Comparison of ENCODE assay signal across 2 cellular contexts in the genomic region with DNA sequence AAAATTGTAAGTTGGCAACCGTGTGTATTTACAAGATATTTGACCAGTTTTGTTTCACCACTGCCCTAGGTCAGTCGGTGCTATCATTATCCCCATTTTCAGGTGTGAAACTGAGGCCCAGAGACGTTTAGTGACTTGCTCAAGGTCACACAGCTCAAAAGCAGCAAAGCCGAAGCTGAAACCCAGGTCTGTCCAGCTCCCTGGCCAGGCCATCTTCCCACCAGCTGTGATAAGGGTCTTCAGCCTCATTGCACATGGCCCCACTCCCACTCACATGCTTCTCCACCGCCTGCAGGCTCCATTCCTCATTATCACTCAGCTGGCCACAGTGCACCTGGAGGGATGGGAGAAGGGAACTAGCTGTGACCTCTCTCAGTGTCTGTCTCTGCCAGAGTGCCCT.
TF ChIP-seq lines count a peak whose summit lies in the region.

No MANE protein-coding gene starts in this region.

TF ChIP-seq in HepG2, 621 proteins besides CTCF, POLR2A, EP300 and RAD21:
- TF ChIP-seq ZNF768 (CRISPR knock-in tag; IDR thresholded peaks at IDR 0.05) (peak; percentile 97), ZMYM3 (CRISPR knock-in tag; IDR thresholded peaks at IDR 0.05) (peak; percentile 64; the same call in 1 of the 2 replicates), KDM3A (CRISPR knock-in tag; IDR thresholded peaks at IDR 0.05; ENCODE audit: low read depth) (no peak)
- TF ChIP-seq, protein P1, sequence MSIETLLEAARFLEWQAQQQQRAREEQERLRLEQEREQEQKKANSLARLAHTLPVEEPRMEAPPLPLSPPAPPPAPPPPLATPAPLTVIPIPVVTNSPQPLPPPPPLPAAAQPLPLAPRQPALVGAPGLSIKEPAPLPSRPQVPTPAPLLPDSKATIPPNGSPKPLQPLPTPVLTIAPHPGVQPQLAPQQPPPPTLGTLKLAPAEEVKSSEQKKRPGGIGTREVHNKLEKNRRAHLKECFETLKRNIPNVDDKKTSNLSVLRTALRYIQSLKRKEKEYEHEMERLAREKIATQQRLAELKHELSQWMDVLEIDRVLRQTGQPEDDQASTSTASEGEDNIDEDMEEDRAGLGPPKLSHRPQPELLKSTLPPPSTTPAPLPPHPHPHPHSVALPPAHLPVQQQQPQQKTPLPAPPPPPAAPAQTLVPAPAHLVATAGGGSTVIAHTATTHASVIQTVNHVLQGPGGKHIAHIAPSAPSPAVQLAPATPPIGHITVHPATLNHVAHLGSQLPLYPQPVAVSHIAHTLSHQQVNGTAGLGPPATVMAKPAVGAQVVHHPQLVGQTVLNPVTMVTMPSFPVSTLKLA (IDR thresholded peaks at IDR 0.05) = peak; percentile 30; the same call in 1 of the 2 replicates

TF ChIP-seq in K562, 482 proteins besides CTCF, POLR2A, EP300 and RAD21:
- TF ChIP-seq ZFP36 (IDR thresholded peaks at IDR 0.05; ENCODE audit: low read depth, low read length, partially characterized antibody) (peak; percentile 83), KDM1A (IDR thresholded peaks at IDR 0.05) (peak; percentile 24 to 44; a peak in 1 of 4 replicates), STAT5A (IDR thresholded peaks at IDR 0.05; ENCODE audit: borderline replicate concordance, low read length) (no peak), ZNF75A (CRISPR knock-in tag; IDR thresholded peaks at IDR 0.05) (no peak), RBM25 (IDR thresholded peaks at IDR 0.05; ENCODE audit: low read depth, low read length, severe bottlenecking) (peak; percentile 61), PHF20 (IDR thresholded peaks at IDR 0.05; ENCODE audit: partially characterized antibody) (no peak), BCOR (IDR thresholded peaks at IDR 0.05) (peak; percentile 60; the same call in 1 of the 2 replicates), ZZZ3 (IDR thresholded peaks at IDR 0.05) (no peak)
